ENCODE assay signal across 1 cellular context in the genomic region with DNA sequence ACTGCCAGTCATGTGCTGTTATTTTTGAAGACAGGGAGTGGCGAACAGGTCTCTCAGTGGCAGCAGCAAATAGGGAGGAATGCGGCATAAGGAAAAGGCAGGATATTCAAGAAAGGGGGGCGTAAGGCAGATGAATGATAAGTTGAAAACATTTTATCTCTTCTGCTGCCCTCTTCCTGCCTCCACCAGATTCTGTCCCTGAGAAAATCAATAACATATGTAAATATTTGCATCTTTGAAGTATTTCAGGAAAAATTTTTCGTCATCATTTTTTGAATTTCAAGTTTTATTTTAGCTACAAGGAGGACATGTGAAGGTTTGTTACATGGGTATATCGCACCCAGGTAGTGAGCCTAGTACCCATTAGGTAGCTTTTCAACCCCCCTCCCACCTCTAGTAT.
TF ChIP-seq lines count a peak whose summit lies in the region.

No MANE protein-coding gene starts in this region.

TF ChIP-seq in HepG2, 621 proteins besides CTCF, POLR2A, EP300 and RAD21 (continued from another document):
- no peak for TF ChIP-seq ZNF329 (CRISPR knock-in tag; IDR thresholded peaks at IDR 0.05; ENCODE audit: low read depth)
- no peak for TF ChIP-seq ZNF644 (CRISPR knock-in tag; IDR thresholded peaks at IDR 0.05; ENCODE audit: low read depth)
- no peak for TF ChIP-seq TMF1 (CRISPR knock-in tag; IDR thresholded peaks at IDR 0.05; ENCODE audit: low read depth)
- TF ChIP-seq, protein P1, sequence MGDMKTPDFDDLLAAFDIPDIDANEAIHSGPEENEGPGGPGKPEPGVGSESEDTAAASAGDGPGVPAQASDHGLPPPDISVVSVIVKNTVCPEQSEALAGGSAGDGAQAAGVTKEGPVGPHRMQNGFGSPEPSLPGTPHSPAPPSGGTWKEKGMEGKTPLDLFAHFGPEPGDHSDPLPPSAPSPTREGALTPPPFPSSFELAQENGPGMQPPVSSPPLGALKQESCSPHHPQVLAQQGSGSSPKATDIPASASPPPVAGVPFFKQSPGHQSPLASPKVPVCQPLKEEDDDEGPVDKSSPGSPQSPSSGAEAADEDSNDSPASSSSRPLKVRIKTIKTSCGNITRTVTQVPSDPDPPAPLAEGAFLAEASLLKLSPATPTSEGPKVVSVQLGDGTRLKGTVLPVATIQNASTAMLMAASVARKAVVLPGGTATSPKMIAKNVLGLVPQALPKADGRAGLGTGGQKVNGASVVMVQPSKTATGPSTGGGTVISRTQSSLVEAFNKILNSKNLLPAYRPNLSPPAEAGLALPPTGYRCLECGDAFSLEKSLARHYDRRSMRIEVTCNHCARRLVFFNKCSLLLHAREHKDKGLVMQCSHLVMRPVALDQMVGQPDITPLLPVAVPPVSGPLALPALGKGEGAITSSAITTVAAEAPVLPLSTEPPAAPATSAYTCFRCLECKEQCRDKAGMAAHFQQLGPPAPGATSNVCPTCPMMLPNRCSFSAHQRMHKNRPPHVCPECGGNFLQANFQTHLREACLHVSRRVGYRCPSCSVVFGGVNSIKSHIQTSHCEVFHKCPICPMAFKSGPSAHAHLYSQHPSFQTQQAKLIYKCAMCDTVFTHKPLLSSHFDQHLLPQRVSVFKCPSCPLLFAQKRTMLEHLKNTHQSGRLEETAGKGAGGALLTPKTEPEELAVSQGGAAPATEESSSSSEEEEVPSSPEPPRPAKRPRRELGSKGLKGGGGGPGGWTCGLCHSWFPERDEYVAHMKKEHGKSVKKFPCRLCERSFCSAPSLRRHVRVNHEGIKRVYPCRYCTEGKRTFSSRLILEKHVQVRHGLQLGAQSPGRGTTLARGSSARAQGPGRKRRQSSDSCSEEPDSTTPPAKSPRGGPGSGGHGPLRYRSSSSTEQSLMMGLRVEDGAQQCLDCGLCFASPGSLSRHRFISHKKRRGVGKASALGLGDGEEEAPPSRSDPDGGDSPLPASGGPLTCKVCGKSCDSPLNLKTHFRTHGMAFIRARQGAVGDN (CRISPR knock-in tag; IDR thresholded peaks at IDR 0.05), result no peak
- no peak for TF ChIP-seq ZNF275 (CRISPR knock-in tag; IDR thresholded peaks at IDR 0.05; ENCODE audit: borderline replicate concordance)
- no peak for TF ChIP-seq SAP130 (CRISPR knock-in tag; IDR thresholded peaks at IDR 0.05; ENCODE audit: low read depth)
- TF ChIP-seq TCF7 (IDR thresholded peaks at IDR 0.05; ENCODE audit: low read depth), result peak; percentile 14; the same call in 1 of the 2 replicates
- no peak for TF ChIP-seq ZBTB46 (CRISPR knock-in tag; IDR thresholded peaks at IDR 0.05; ENCODE audit: borderline replicate concordance)
- TF ChIP-seq ATAD3A (CRISPR knock-in tag; IDR thresholded peaks at IDR 0.05), result no peak
- peak; percentile 55; the same call in 1 of the 2 replicates for TF ChIP-seq FOXA3 (CRISPR knock-in tag; IDR thresholded peaks at IDR 0.05)
- no peak for TF ChIP-seq ZNF432 (CRISPR knock-in tag; IDR thresholded peaks at IDR 0.05; ENCODE audit: borderline replicate concordance)
- TF ChIP-seq ZNF317 (CRISPR knock-in tag; IDR thresholded peaks at IDR 0.05), result no peak
- peak; percentile 73 for TF ChIP-seq ONECUT2 (CRISPR knock-in tag; IDR thresholded peaks at IDR 0.05)
- peak; percentile 69 for TF ChIP-seq GATAD2A (CRISPR knock-in tag; IDR thresholded peaks at IDR 0.05)
- no peak for TF ChIP-seq ZNF124 (CRISPR knock-in tag; IDR thresholded peaks at IDR 0.05)
- no peak for TF ChIP-seq ZNF691 (CRISPR knock-in tag; IDR thresholded peaks at IDR 0.05; ENCODE audit: borderline replicate concordance, low read depth)
- TF ChIP-seq, protein P2, sequence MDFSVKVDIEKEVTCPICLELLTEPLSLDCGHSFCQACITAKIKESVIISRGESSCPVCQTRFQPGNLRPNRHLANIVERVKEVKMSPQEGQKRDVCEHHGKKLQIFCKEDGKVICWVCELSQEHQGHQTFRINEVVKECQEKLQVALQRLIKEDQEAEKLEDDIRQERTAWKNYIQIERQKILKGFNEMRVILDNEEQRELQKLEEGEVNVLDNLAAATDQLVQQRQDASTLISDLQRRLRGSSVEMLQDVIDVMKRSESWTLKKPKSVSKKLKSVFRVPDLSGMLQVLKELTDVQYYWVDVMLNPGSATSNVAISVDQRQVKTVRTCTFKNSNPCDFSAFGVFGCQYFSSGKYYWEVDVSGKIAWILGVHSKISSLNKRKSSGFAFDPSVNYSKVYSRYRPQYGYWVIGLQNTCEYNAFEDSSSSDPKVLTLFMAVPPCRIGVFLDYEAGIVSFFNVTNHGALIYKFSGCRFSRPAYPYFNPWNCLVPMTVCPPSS (IDR thresholded peaks at IDR 0.05), result no peak
- TF ChIP-seq SOX6 (IDR thresholded peaks at IDR 0.05), result no peak
- peak; percentile 17; the same call in 1 of the 2 replicates for TF ChIP-seq SOX6 (CRISPR knock-in tag; IDR thresholded peaks at IDR 0.05)
- TF ChIP-seq ZNF780A (CRISPR knock-in tag; IDR thresholded peaks at IDR 0.05), result no peak
- no peak for TF ChIP-seq ELF3 (CRISPR knock-in tag; IDR thresholded peaks at IDR 0.05)
- no peak for TF ChIP-seq ZFP36L1 (CRISPR knock-in tag; IDR thresholded peaks at IDR 0.05)
- TF ChIP-seq SOX13 (IDR thresholded peaks at IDR 0.05), result no peak
- TF ChIP-seq SOX13 (CRISPR knock-in tag; conservative IDR thresholded peaks at IDR 0.05 in 1 of 2, IDR thresholded peaks at IDR 0.05 in 1 of 2), result 0 out of 4 replicates have a peak, but pooled peaks of 1 of the 2 experiments have one; percentile 20
- TF ChIP-seq RARA (CRISPR knock-in tag; IDR thresholded peaks at IDR 0.05), result 0 out of 2 replicates have a peak, but pooled peaks have one; percentile 27
- no peak for TF ChIP-seq CBX1 (IDR thresholded peaks at IDR 0.05; ENCODE audit: low read depth)
- no peak for TF ChIP-seq SETDB1 (CRISPR knock-in tag; IDR thresholded peaks at IDR 0.05; ENCODE audit: borderline replicate concordance)
- no peak for TF ChIP-seq TOPORS (CRISPR knock-in tag; IDR thresholded peaks at IDR 0.05)
- 0 out of 2 replicates have a peak, but pooled peaks have one; percentile 14 for TF ChIP-seq FOXP4 (CRISPR knock-in tag; IDR thresholded peaks at IDR 0.05)
- TF ChIP-seq ZNF234 (CRISPR knock-in tag; conservative IDR thresholded peaks at IDR 0.05), result no peak
- TF ChIP-seq NONO (IDR thresholded peaks at IDR 0.05), result no peak
- no peak for TF ChIP-seq NONO (CRISPR knock-in tag; conservative IDR thresholded peaks at IDR 0.05)
- TF ChIP-seq POGZ (CRISPR knock-in tag; IDR thresholded peaks at IDR 0.05), result peak; percentile 44
- TF ChIP-seq THAP8 (CRISPR knock-in tag; IDR thresholded peaks at IDR 0.05; ENCODE audit: borderline replicate concordance), result no peak
- TF ChIP-seq RBFOX2 (IDR thresholded peaks at IDR 0.05; ENCODE audit: low read depth, low read length), result no peak
